Comparison of ENCODE assay signal across 28 cellular contexts in genomic region chr15:85162237-85162636, GRCh38.
"Had no signal": no experiment of that assay in that cellular context is flagged by ENCODE, and none has a peak within 500 bp of the region (broad histone marks: within the 10 kb centered on the region; RNA-seq: fewer than 3 reads in every experiment).

No MANE protein-coding gene starts in this region.

- H3K79me2 ChIP-seq: parathyroid adenoma had no signal

- H3K9me3 ChIP-seq: ovary, psoas muscle, testis, upper lobe of right lung, uterus had no signal

- H3K27ac ChIP-seq: neural progenitor cell, ovary, parathyroid adenoma, psoas muscle, skin epidermis, spleen, suprapubic skin, testis, tibial artery, transverse colon, upper lobe of right lung, uterus had no signal

- H3K4me1 ChIP-seq: neural progenitor cell, parathyroid adenoma, psoas muscle, spleen, suprapubic skin, testis, tibial artery, transverse colon, upper lobe of right lung, uterus had no signal

- H3K4me3 ChIP-seq: neural progenitor cell, ovary, psoas muscle, skin epidermis, smooth muscle cell, spleen, suprapubic skin, testis, tibial artery, transverse colon, upper lobe of right lung, uterus had no signal

- ATAC-seq: natural killer cell; psoas muscle; right cardiac atrium; sciatic nerve; stimulated activated memory B cell treated with anti-CD40 and anti-IgM and Interleukin-4, amounts not matched to agents 10 μg/mL and 1 μg/mL and 100 μg/mL, for 72 hours; stimulated activated naive CD8-positive, alpha-beta T cell treated with anti-CD3 and anti-CD28 coated beads, Interleukin-15, amount 100 ng/mL, for 72 hours; stimulated activated naive CD8-positive, alpha-beta T cell treated with anti-CD3 and anti-CD28 coated beads, Interleukin-15, Interleukin-2, amounts not matched to agents 100 U/mL and 50 U/mL, for 24 hours; upper lobe of right lung had no signal

- H3K27me3 ChIP-seq: neural progenitor cell, ovary, suprapubic skin, testis, tibial artery, transverse colon, upper lobe of right lung, uterus had no signal

- DNase-seq: natural killer cell; occipital lobe; ovary; posterior cingulate gyrus; psoas muscle; right cardiac atrium; spleen; stimulated activated CD4-positive, alpha-beta T cell treated with anti-CD3 and anti-CD28 coated beads, Interleukin-12 subunit alpha, Interleukin-12 subunit beta, amount 100 ng/mL, for 4 hours; stimulated activated CD4-positive, alpha-beta T cell treated with anti-CD3 and anti-CD28 coated beads, Interleukin-1b, Interleukin-23, amount 100 ng/mL, for 48 hours; stimulated activated CD4-positive, alpha-beta T cell treated with anti-CD3 and anti-CD28 coated beads, Interleukin-4, amount 100 ng/mL, for 1 hour; stimulated activated CD4-positive, alpha-beta T cell treated with anti-CD3 and anti-CD28 coated beads, Interleukin-4, amount 100 ng/mL, for 4 hours; stimulated activated CD8-positive, alpha-beta memory T cell treated with anti-CD3 and anti-CD28 coated beads, Interleukin-4, amount 100 ng/mL, for 48 hours; stimulated activated naive CD4-positive, alpha-beta T cell; stimulated activated naive CD8-positive, alpha-beta T cell treated with anti-CD3 and anti-CD28 coated beads, Interleukin-15, amount 100 ng/mL, for 72 hours; stimulated activated naive CD8-positive, alpha-beta T cell treated with anti-CD3 and anti-CD28 coated beads, Interleukin-15, Interleukin-2, amounts not matched to agents 100 U/mL and 50 U/mL, for 24 hours; substantia nigra; testis; tibial artery; transverse colon; upper lobe of right lung; uterus had no signal

- H2AFZ ChIP-seq: neural progenitor cell, parathyroid adenoma had no signal

- H3K36me3 ChIP-seq: neural progenitor cell, ovary, spleen, suprapubic skin, tibial artery, transverse colon, upper lobe of right lung, uterus had no signal

- H3K9ac ChIP-seq: neural progenitor cell, parathyroid adenoma had no signal

- H3K4me2 ChIP-seq: neural progenitor cell, smooth muscle cell had no signal
